In genomic region chr22:28800308-28801041, GRCh38 we compare ENCODE assay signal across 1 cellular context.
TF ChIP-seq lines count a peak whose summit lies in the region.

Gene XBP1, minus strand, starts transcription at chr22:28800569.

TF ChIP-seq in HepG2, 621 proteins besides CTCF, POLR2A, EP300 and RAD21 (continued from another document and continues in another):
- peak; percentile 91 for TF ChIP-seq ZNF607 (CRISPR knock-in tag; IDR thresholded peaks at IDR 0.05; ENCODE audit: borderline replicate concordance)
- TF ChIP-seq ZNF616 (CRISPR knock-in tag; IDR thresholded peaks at IDR 0.05; ENCODE audit: low read depth): peak; percentile 8; the same call in 1 of the 2 replicates
- peak; percentile 61; the same call in 1 of the 2 replicates for TF ChIP-seq ZMAT3 (CRISPR knock-in tag; conservative IDR thresholded peaks at IDR 0.05)
- peak; percentile 82 for TF ChIP-seq SAFB2 (CRISPR knock-in tag; IDR thresholded peaks at IDR 0.05; ENCODE audit: borderline replicate concordance, low read depth)
- peak; percentile 90 for TF ChIP-seq HNRNPLL (IDR thresholded peaks at IDR 0.05; ENCODE audit: low read depth, low read length, poor library complexity, severe bottlenecking)
- peak; percentile 59 for TF ChIP-seq ZNF768 (CRISPR knock-in tag; IDR thresholded peaks at IDR 0.05)
- TF ChIP-seq REPIN1 (CRISPR knock-in tag; IDR thresholded peaks at IDR 0.05; ENCODE audit: borderline replicate concordance, low read depth): peak; percentile 64; the same call in 1 of the 2 replicates
- peak; percentile 75 for TF ChIP-seq ZBTB25 (CRISPR knock-in tag; IDR thresholded peaks at IDR 0.05)
- TF ChIP-seq ARID4A (CRISPR knock-in tag; IDR thresholded peaks at IDR 0.05; ENCODE audit: borderline replicate concordance): peak; percentile 88
- TF ChIP-seq, protein P1, sequence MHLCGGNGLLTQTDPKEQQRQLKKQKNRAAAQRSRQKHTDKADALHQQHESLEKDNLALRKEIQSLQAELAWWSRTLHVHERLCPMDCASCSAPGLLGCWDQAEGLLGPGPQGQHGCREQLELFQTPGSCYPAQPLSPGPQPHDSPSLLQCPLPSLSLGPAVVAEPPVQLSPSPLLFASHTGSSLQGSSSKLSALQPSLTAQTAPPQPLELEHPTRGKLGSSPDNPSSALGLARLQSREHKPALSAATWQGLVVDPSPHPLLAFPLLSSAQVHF (CRISPR knock-in tag; IDR thresholded peaks at IDR 0.05): peak; percentile 82; the same call in 1 of the 2 replicates
- TF ChIP-seq, protein P2, sequence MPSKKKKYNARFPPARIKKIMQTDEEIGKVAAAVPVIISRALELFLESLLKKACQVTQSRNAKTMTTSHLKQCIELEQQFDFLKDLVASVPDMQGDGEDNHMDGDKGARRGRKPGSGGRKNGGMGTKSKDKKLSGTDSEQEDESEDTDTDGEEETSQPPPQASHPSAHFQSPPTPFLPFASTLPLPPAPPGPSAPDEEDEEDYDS (CRISPR knock-in tag; IDR thresholded peaks at IDR 0.05): peak; percentile 99
- TF ChIP-seq ZBTB38 (CRISPR knock-in tag; IDR thresholded peaks at IDR 0.05): peak; percentile 69
- TF ChIP-seq NFE2L2 (IDR thresholded peaks at IDR 0.05; ENCODE audit: low read length): no peak
- TF ChIP-seq SKI (IDR thresholded peaks at IDR 0.05; ENCODE audit: partially characterized antibody): peak; percentile 56
- TF ChIP-seq ZNF687 (CRISPR knock-in tag; IDR thresholded peaks at IDR 0.05): peak; percentile 94
- 0 out of 2 replicates have a peak, but pooled peaks have one; percentile 49 for TF ChIP-seq PAF1 (CRISPR knock-in tag; IDR thresholded peaks at IDR 0.05)
- TF ChIP-seq ZSCAN9 (CRISPR knock-in tag; IDR thresholded peaks at IDR 0.05; ENCODE audit: borderline replicate concordance): no peak; the same call in 1 of the 2 replicates
- TF ChIP-seq CREM (IDR thresholded peaks at IDR 0.05): peak; percentile 38
- no peak for TF ChIP-seq CREM (CRISPR knock-in tag; IDR thresholded peaks at IDR 0.05)
- 0 out of 2 replicates have a peak, but pooled peaks have one; percentile 36 for TF ChIP-seq KMT2B (CRISPR knock-in tag; IDR thresholded peaks at IDR 0.05)
- no peak for TF ChIP-seq FOSL2 (CRISPR knock-in tag; IDR thresholded peaks at IDR 0.05)
- peak; percentile 32; the same call in 1 of the 2 replicates for TF ChIP-seq ZNF331 (CRISPR knock-in tag; IDR thresholded peaks at IDR 0.05)
- TF ChIP-seq, protein P3, sequence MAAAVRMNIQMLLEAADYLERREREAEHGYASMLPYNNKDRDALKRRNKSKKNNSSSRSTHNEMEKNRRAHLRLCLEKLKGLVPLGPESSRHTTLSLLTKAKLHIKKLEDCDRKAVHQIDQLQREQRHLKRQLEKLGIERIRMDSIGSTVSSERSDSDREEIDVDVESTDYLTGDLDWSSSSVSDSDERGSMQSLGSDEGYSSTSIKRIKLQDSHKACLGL (CRISPR knock-in tag; IDR thresholded peaks at IDR 0.05): peak; percentile 59; the same call in 1 of the 2 replicates
- TF ChIP-seq SRSF4 (IDR thresholded peaks at IDR 0.05; ENCODE audit: low read depth, low read length, poor library complexity, severe bottlenecking): peak; percentile 95
- peak; percentile 68 for TF ChIP-seq GABPB1 (CRISPR knock-in tag; IDR thresholded peaks at IDR 0.05)
- TF ChIP-seq PHF21A (CRISPR knock-in tag; IDR thresholded peaks at IDR 0.05): peak; percentile 81
- TF ChIP-seq ZC3H13 (CRISPR knock-in tag; IDR thresholded peaks at IDR 0.05): peak; percentile 37; the same call in 1 of the 2 replicates
- peak; percentile 89 for TF ChIP-seq CREB1 (IDR thresholded peaks at IDR 0.05)
- TF ChIP-seq CREB1 (CRISPR knock-in tag; IDR thresholded peaks at IDR 0.05): peak; percentile 49; the same call in 1 of the 2 replicates
- TF ChIP-seq ZFX (CRISPR knock-in tag; IDR thresholded peaks at IDR 0.05; ENCODE audit: low read depth): peak; percentile 80
- TF ChIP-seq ZEB1 (IDR thresholded peaks at IDR 0.05; ENCODE audit: insufficient replicate concordance, low read depth): no peak
- TF ChIP-seq, protein P4, sequence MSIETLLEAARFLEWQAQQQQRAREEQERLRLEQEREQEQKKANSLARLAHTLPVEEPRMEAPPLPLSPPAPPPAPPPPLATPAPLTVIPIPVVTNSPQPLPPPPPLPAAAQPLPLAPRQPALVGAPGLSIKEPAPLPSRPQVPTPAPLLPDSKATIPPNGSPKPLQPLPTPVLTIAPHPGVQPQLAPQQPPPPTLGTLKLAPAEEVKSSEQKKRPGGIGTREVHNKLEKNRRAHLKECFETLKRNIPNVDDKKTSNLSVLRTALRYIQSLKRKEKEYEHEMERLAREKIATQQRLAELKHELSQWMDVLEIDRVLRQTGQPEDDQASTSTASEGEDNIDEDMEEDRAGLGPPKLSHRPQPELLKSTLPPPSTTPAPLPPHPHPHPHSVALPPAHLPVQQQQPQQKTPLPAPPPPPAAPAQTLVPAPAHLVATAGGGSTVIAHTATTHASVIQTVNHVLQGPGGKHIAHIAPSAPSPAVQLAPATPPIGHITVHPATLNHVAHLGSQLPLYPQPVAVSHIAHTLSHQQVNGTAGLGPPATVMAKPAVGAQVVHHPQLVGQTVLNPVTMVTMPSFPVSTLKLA (IDR thresholded peaks at IDR 0.05): 0 out of 2 replicates have a peak, but pooled peaks have one; percentile 3
- TF ChIP-seq NONO (IDR thresholded peaks at IDR 0.05): no peak
- peak; percentile 93 for TF ChIP-seq NONO (CRISPR knock-in tag; conservative IDR thresholded peaks at IDR 0.05)
- 0 out of 2 replicates have a peak, but pooled peaks have one; percentile 49 for TF ChIP-seq ETS1 (CRISPR knock-in tag; IDR thresholded peaks at IDR 0.05)
- peak; percentile 30; the same call in 1 of the 2 replicates for TF ChIP-seq NKX3-1 (CRISPR knock-in tag; IDR thresholded peaks at IDR 0.05)
- TF ChIP-seq TMF1 (CRISPR knock-in tag; IDR thresholded peaks at IDR 0.05; ENCODE audit: low read depth): peak; percentile 90; the same call in 1 of the 2 replicates
- TF ChIP-seq ZNF292 (CRISPR knock-in tag; IDR thresholded peaks at IDR 0.05; ENCODE audit: borderline replicate concordance, low read depth): no peak
- TF ChIP-seq MAFG (CRISPR knock-in tag; IDR thresholded peaks at IDR 0.05): no peak
- TF ChIP-seq ZUFSP (CRISPR knock-in tag; IDR thresholded peaks at IDR 0.05; ENCODE audit: borderline replicate concordance): no peak
- peak; percentile 65; the same call in 1 of the 2 replicates for TF ChIP-seq SIN3A (IDR thresholded peaks at IDR 0.05; ENCODE audit: borderline replicate concordance, low read depth, low read length)
- peak; percentile 53; the same call in 1 of the 2 replicates for TF ChIP-seq SIX1 (CRISPR knock-in tag; IDR thresholded peaks at IDR 0.05; ENCODE audit: borderline replicate concordance)
- TF ChIP-seq BCL3 (CRISPR knock-in tag; IDR thresholded peaks at IDR 0.05): peak; percentile 91
- TF ChIP-seq NFKBIZ (CRISPR knock-in tag; IDR thresholded peaks at IDR 0.05): 0 out of 2 replicates have a peak, but pooled peaks have one; percentile 27
- TF ChIP-seq KAT8 (CRISPR knock-in tag; IDR thresholded peaks at IDR 0.05): peak; percentile 44
- TF ChIP-seq ZNF678 (CRISPR knock-in tag; IDR thresholded peaks at IDR 0.05): 0 out of 2 replicates have a peak, but pooled peaks have one; percentile 79
- TF ChIP-seq MEIS2 (CRISPR knock-in tag; IDR thresholded peaks at IDR 0.05): no peak; the same call in 1 of the 2 replicates
- no peak for TF ChIP-seq ZNF205 (CRISPR knock-in tag; IDR thresholded peaks at IDR 0.05)
- TF ChIP-seq ZNF570 (CRISPR knock-in tag; IDR thresholded peaks at IDR 0.05; ENCODE audit: borderline replicate concordance): 0 out of 2 replicates have a peak, but pooled peaks have one; percentile 70
- TF ChIP-seq ZNF546 (CRISPR knock-in tag; conservative IDR thresholded peaks at IDR 0.05): no peak
- TF ChIP-seq POLR2AphosphoS5 (IDR thresholded peaks at IDR 0.05; ENCODE audit: low read depth, low read length): peak; percentile 82
- peak; percentile 93; the same call in 2 of the 3 replicates for TF ChIP-seq MXI1 (IDR thresholded peaks at IDR 0.05; ENCODE audit: borderline replicate concordance, low read depth, low read length)
